Comparison of ENCODE assay signal across 1 cellular context in genomic region chr12:122752464-122753212, GRCh38.
TF ChIP-seq lines count a peak whose summit lies in the region.

Gene DENR, plus strand, starts transcription at chr12:122752824. Its CDS starts 878 bp downstream, at chr12:122753702.

TF ChIP-seq in HepG2, 621 proteins besides CTCF, POLR2A, EP300 and RAD21 (continued from another document and continues in another):
- TF ChIP-seq, protein P1, sequence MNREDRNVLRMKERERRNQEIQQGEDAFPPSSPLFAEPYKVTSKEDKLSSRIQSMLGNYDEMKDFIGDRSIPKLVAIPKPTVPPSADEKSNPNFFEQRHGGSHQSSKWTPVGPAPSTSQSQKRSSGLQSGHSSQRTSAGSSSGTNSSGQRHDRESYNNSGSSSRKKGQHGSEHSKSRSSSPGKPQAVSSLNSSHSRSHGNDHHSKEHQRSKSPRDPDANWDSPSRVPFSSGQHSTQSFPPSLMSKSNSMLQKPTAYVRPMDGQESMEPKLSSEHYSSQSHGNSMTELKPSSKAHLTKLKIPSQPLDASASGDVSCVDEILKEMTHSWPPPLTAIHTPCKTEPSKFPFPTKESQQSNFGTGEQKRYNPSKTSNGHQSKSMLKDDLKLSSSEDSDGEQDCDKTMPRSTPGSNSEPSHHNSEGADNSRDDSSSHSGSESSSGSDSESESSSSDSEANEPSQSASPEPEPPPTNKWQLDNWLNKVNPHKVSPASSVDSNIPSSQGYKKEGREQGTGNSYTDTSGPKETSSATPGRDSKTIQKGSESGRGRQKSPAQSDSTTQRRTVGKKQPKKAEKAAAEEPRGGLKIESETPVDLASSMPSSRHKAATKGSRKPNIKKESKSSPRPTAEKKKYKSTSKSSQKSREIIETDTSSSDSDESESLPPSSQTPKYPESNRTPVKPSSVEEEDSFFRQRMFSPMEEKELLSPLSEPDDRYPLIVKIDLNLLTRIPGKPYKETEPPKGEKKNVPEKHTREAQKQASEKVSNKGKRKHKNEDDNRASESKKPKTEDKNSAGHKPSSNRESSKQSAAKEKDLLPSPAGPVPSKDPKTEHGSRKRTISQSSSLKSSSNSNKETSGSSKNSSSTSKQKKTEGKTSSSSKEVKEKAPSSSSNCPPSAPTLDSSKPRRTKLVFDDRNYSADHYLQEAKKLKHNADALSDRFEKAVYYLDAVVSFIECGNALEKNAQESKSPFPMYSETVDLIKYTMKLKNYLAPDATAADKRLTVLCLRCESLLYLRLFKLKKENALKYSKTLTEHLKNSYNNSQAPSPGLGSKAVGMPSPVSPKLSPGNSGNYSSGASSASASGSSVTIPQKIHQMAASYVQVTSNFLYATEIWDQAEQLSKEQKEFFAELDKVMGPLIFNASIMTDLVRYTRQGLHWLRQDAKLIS (CRISPR knock-in tag; IDR thresholded peaks at IDR 0.05), result no peak
- TF ChIP-seq ZNF567 (CRISPR knock-in tag; IDR thresholded peaks at IDR 0.05; ENCODE audit: borderline replicate concordance) (peak; percentile 88; the same call in 1 of the 2 replicates), ZNF382 (CRISPR knock-in tag; IDR thresholded peaks at IDR 0.05; ENCODE audit: borderline replicate concordance) (no peak), ZNF850 (CRISPR knock-in tag; conservative IDR thresholded peaks at IDR 0.05) (no peak), MXD1 (CRISPR knock-in tag; IDR thresholded peaks at IDR 0.05) (peak; percentile 80; the same call in 1 of the 2 replicates), IKZF5 (CRISPR knock-in tag; IDR thresholded peaks at IDR 0.05) (peak; percentile 92), IRF1 (CRISPR knock-in tag; IDR thresholded peaks at IDR 0.05; ENCODE audit: low read depth) (no peak), REPIN1 (CRISPR knock-in tag; IDR thresholded peaks at IDR 0.05; ENCODE audit: borderline replicate concordance, low read depth) (peak; percentile 75), DPF2 (CRISPR knock-in tag; IDR thresholded peaks at IDR 0.05; ENCODE audit: borderline replicate concordance, low read depth) (no peak), PBX3 (CRISPR knock-in tag; IDR thresholded peaks at IDR 0.05; ENCODE audit: borderline replicate concordance) (0 out of 2 replicates have a peak, but pooled peaks have one; percentile 47), TGIF2 (CRISPR knock-in tag; IDR thresholded peaks at IDR 0.05) (peak; percentile 69), ZNF232 (CRISPR knock-in tag; IDR thresholded peaks at IDR 0.05; ENCODE audit: borderline replicate concordance) (no peak), POLR2AphosphoS2 (IDR thresholded peaks at IDR 0.05; ENCODE audit: low read depth, low read length) (no peak), JDP2 (CRISPR knock-in tag; IDR thresholded peaks at IDR 0.05; ENCODE audit: borderline replicate concordance) (no peak), ZNF768 (CRISPR knock-in tag; IDR thresholded peaks at IDR 0.05) (peak; percentile 68), ZNF790 (CRISPR knock-in tag; IDR thresholded peaks at IDR 0.05; ENCODE audit: borderline replicate concordance) (peak; percentile 63; the same call in 1 of the 2 replicates), ZIK1 (CRISPR knock-in tag; IDR thresholded peaks at IDR 0.05; ENCODE audit: borderline replicate concordance, low read depth) (no peak), BHLHE40 (IDR thresholded peaks at IDR 0.05; ENCODE audit: low read length) (peak; percentile 98), HMG20A (CRISPR knock-in tag; IDR thresholded peaks at IDR 0.05; ENCODE audit: borderline replicate concordance) (no peak; the same call in 1 of the 2 replicates), HMGA1 (CRISPR knock-in tag; conservative IDR thresholded peaks at IDR 0.05) (no peak), SOX6 (IDR thresholded peaks at IDR 0.05) (no peak), SOX6 (CRISPR knock-in tag; IDR thresholded peaks at IDR 0.05) (peak; percentile 74), ATF7-NPFF (CRISPR knock-in tag; IDR thresholded peaks at IDR 0.05; ENCODE audit: low read depth) (peak; percentile 84), HOXA5 (CRISPR knock-in tag; IDR thresholded peaks at IDR 0.05) (peak; percentile 96), ZNF678 (CRISPR knock-in tag; IDR thresholded peaks at IDR 0.05) (no peak), SMYD3 (CRISPR knock-in tag; IDR thresholded peaks at IDR 0.05) (peak; percentile 84; the same call in 1 of the 2 replicates), ZNF263 (CRISPR knock-in tag; IDR thresholded peaks at IDR 0.05) (peak; percentile 55), MBNL3 (CRISPR knock-in tag; conservative IDR thresholded peaks at IDR 0.05) (no peak), HHEX (CRISPR knock-in tag; IDR thresholded peaks at IDR 0.05) (no peak), ZNF652 (CRISPR knock-in tag; IDR thresholded peaks at IDR 0.05; ENCODE audit: borderline replicate concordance, low read depth) (no peak; the same call in 1 of the 2 replicates), REST (IDR thresholded peaks at IDR 0.05; ENCODE audit: borderline replicate concordance in 1 of 2, low read depth in 1 of 2, low read length in 2 of 2) (no peak), THYN1 (CRISPR knock-in tag; IDR thresholded peaks at IDR 0.05; ENCODE audit: borderline replicate concordance, low read depth) (no peak), ZNF280B (CRISPR knock-in tag; IDR thresholded peaks at IDR 0.05; ENCODE audit: borderline replicate concordance) (no peak; the same call in 1 of the 2 replicates), BCL6 (CRISPR knock-in tag; IDR thresholded peaks at IDR 0.05) (0 out of 2 replicates have a peak, but pooled peaks have one; percentile 60), ZNF3 (CRISPR knock-in tag; IDR thresholded peaks at IDR 0.05) (no peak), NR0B2 (CRISPR knock-in tag; IDR thresholded peaks at IDR 0.05) (0 out of 2 replicates have a peak, but pooled peaks have one; percentile 65), ZNF136 (CRISPR knock-in tag; IDR thresholded peaks at IDR 0.05; ENCODE audit: low read depth) (peak; percentile 76; the same call in 1 of the 2 replicates), GZF1 (CRISPR knock-in tag; IDR thresholded peaks at IDR 0.05) (no peak)
- TF ChIP-seq, protein P2, sequence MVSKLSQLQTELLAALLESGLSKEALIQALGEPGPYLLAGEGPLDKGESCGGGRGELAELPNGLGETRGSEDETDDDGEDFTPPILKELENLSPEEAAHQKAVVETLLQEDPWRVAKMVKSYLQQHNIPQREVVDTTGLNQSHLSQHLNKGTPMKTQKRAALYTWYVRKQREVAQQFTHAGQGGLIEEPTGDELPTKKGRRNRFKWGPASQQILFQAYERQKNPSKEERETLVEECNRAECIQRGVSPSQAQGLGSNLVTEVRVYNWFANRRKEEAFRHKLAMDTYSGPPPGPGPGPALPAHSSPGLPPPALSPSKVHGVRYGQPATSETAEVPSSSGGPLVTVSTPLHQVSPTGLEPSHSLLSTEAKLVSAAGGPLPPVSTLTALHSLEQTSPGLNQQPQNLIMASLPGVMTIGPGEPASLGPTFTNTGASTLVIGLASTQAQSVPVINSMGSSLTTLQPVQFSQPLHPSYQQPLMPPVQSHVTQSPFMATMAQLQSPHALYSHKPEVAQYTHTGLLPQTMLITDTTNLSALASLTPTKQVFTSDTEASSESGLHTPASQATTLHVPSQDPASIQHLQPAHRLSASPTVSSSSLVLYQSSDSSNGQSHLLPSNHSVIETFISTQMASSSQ (IDR thresholded peaks at IDR 0.05; ENCODE audit: low read depth), result no peak
- TF ChIP-seq, protein P2 (CRISPR knock-in tag; IDR thresholded peaks at IDR 0.05; ENCODE audit: borderline replicate concordance), result peak; percentile 16; the same call in 1 of the 2 replicates
- TF ChIP-seq, protein P3, sequence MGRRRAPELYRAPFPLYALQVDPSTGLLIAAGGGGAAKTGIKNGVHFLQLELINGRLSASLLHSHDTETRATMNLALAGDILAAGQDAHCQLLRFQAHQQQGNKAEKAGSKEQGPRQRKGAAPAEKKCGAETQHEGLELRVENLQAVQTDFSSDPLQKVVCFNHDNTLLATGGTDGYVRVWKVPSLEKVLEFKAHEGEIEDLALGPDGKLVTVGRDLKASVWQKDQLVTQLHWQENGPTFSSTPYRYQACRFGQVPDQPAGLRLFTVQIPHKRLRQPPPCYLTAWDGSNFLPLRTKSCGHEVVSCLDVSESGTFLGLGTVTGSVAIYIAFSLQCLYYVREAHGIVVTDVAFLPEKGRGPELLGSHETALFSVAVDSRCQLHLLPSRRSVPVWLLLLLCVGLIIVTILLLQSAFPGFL (CRISPR knock-in tag; IDR thresholded peaks at IDR 0.05), result no peak
- TF ChIP-seq, protein P4, sequence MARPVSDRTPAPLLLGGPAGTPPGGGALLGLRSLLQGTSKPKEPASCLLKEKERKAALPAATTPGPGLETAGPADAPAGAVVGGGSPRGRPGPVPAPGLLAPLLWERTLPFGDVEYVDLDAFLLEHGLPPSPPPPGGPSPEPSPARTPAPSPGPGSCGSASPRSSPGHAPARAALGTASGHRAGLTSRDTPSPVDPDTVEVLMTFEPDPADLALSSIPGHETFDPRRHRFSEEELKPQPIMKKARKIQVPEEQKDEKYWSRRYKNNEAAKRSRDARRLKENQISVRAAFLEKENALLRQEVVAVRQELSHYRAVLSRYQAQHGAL (CRISPR knock-in tag; IDR thresholded peaks at IDR 0.05; ENCODE audit: not compliant biosample characterization), result peak; percentile 86
